ENCODE assay signal across 1 cellular context in the genomic region with DNA sequence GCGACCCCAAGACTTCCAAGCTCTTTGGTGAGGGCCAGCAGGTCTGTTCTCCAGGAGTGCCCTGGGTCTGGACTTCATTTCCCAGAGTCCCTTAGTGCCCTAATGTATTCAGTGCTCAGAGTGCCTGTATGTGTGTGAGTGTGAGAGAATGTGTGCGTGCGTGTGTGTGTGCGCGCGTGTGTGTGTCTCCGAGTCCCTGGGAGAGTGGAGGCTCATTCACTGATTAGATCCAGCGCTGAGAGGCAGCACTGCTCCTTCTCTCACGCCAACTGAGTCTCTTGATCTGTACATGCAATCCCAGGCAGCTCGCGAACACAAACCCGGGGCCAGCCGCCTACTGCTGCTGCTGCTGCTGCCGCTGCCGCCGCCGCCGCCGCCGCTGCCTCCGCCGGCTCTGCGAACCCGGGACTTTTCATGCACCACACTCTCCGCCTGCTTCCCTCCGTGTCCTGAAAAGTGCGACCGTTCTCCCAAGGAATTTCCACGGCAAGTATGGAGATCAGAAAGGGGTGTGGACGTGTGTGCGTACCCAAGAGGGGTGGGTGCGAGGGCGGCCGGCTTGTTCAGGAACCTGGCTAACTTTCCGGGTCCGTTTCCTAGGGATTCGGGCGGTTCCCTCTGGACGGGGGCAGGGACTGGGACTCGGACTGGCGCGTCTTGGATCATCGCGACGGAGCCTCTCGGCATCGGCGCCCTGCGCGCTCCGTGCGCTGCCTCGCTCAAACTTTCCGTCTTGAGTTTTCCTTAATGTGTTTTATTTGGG.
TF ChIP-seq lines count a peak whose summit lies in the region.

TSS of gene RNF220 (plus strand) at position 215 of the 763 bp plus-strand sequence.

TF ChIP-seq in HepG2, 621 proteins besides CTCF, POLR2A, EP300 and RAD21 (continued from another document and continues in another):
- no peak for TF ChIP-seq MYC (CRISPR knock-in tag; IDR thresholded peaks at IDR 0.05; ENCODE audit: borderline replicate concordance)
- TF ChIP-seq ZNF549 (CRISPR knock-in tag; IDR thresholded peaks at IDR 0.05), result no peak
- peak; percentile 72 for TF ChIP-seq ASH2L (IDR thresholded peaks at IDR 0.05; ENCODE audit: insufficient read length, low read depth, low read length)
- TF ChIP-seq ZSCAN29 (CRISPR knock-in tag; conservative IDR thresholded peaks at IDR 0.05), result no peak; the same call in 1 of the 2 replicates
- peak; percentile 77; the same call in 1 of the 2 replicates for TF ChIP-seq ZNF546 (CRISPR knock-in tag; conservative IDR thresholded peaks at IDR 0.05)
- TF ChIP-seq TGIF2 (CRISPR knock-in tag; IDR thresholded peaks at IDR 0.05), result no peak
- no peak for TF ChIP-seq ZNF333 (CRISPR knock-in tag; IDR thresholded peaks at IDR 0.05; ENCODE audit: borderline replicate concordance)
- TF ChIP-seq, protein P1, sequence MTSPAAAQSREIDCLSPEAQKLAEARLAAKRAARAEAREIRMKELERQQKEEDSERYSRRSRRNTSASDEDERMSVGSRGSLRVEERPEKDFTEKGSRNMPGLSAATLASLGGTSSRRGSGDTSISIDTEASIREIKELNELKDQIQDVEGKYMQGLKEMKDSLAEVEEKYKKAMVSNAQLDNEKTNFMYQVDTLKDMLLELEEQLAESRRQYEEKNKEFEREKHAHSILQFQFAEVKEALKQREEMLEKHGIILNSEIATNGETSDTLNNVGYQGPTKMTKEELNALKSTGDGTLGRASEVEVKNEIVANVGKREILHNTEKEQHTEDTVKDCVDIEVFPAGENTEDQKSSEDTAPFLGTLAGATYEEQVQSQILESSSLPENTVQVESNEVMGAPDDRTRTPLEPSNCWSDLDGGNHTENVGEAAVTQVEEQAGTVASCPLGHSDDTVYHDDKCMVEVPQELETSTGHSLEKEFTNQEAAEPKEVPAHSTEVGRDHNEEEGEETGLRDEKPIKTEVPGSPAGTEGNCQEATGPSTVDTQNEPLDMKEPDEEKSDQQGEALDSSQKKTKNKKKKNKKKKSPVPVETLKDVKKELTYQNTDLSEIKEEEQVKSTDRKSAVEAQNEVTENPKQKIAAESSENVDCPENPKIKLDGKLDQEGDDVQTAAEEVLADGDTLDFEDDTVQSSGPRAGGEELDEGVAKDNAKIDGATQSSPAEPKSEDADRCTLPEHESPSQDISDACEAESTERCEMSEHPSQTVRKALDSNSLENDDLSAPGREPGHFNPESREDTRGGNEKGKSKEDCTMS (CRISPR knock-in tag; conservative IDR thresholded peaks at IDR 0.05), result no peak
- TF ChIP-seq, protein P2, sequence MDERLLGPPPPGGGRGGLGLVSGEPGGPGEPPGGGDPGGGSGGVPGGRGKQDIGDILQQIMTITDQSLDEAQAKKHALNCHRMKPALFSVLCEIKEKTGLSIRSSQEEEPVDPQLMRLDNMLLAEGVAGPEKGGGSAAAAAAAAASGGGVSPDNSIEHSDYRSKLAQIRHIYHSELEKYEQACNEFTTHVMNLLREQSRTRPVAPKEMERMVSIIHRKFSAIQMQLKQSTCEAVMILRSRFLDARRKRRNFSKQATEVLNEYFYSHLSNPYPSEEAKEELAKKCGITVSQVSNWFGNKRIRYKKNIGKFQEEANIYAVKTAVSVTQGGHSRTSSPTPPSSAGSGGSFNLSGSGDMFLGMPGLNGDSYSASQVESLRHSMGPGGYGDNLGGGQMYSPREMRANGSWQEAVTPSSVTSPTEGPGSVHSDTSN (CRISPR knock-in tag; IDR thresholded peaks at IDR 0.05), result no peak
- TF ChIP-seq YEATS4 (CRISPR knock-in tag; IDR thresholded peaks at IDR 0.05; ENCODE audit: borderline replicate concordance), result peak; percentile 21; the same call in 1 of the 2 replicates
- no peak for TF ChIP-seq ZKSCAN1 (IDR thresholded peaks at IDR 0.05; ENCODE audit: low read length)
- TF ChIP-seq ZFYVE20 (CRISPR knock-in tag; IDR thresholded peaks at IDR 0.05; ENCODE audit: borderline replicate concordance, low read depth), result 0 out of 2 replicates have a peak, but pooled peaks have one; percentile 49
- TF ChIP-seq, protein P3, sequence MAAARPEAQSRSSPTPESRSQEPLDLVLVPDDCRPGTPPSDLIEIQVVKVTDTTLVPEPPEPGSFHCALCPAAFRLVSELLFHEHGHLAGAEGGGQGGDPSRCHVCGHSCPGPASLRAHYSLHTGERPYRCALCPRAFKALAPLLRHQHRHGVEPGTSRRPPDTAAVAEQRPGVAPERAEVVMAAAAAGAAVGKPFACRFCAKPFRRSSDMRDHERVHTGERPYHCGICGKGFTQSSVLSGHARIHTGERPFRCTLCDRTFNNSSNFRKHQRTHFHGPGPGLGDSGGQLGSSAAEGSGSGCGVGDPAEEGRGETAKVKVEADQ (CRISPR knock-in tag; IDR thresholded peaks at IDR 0.05; ENCODE audit: borderline replicate concordance), result no peak
- TF ChIP-seq, protein P4, sequence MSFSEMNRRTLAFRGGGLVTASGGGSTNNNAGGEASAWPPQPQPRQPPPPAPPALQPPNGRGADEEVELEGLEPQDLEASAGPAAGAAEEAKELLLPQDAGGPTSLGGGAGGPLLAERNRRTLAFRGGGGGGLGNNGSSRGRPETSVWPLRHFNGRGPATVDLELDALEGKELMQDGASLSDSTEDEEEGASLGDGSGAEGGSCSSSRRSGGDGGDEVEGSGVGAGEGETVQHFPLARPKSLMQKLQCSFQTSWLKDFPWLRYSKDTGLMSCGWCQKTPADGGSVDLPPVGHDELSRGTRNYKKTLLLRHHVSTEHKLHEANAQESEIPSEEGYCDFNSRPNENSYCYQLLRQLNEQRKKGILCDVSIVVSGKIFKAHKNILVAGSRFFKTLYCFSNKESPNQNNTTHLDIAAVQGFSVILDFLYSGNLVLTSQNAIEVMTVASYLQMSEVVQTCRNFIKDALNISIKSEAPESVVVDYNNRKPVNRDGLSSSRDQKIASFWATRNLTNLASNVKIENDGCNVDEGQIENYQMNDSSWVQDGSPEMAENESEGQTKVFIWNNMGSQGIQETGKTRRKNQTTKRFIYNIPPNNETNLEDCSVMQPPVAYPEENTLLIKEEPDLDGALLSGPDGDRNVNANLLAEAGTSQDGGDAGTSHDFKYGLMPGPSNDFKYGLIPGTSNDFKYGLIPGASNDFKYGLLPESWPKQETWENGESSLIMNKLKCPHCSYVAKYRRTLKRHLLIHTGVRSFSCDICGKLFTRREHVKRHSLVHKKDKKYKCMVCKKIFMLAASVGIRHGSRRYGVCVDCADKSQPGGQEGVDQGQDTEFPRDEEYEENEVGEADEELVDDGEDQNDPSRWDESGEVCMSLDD (CRISPR knock-in tag; IDR thresholded peaks at IDR 0.05; ENCODE audit: borderline replicate concordance), result no peak
- no peak for TF ChIP-seq ZNF660 (CRISPR knock-in tag; IDR thresholded peaks at IDR 0.05; ENCODE audit: borderline replicate concordance, low read depth)
- no peak for TF ChIP-seq NFAT5 (CRISPR knock-in tag; IDR thresholded peaks at IDR 0.05)
- TF ChIP-seq ZNF329 (CRISPR knock-in tag; IDR thresholded peaks at IDR 0.05; ENCODE audit: low read depth), result no peak
- no peak; the same call in 1 of the 2 replicates for TF ChIP-seq LBX2 (CRISPR knock-in tag; IDR thresholded peaks at IDR 0.05; ENCODE audit: borderline replicate concordance)
- no peak for TF ChIP-seq HNRNPH1 (optimal IDR thresholded peaks at IDR 0.05; ENCODE audit: low read depth, low read length)
- 0 out of 2 replicates have a peak, but pooled peaks have one; percentile 21 for TF ChIP-seq TFDP2 (CRISPR knock-in tag; IDR thresholded peaks at IDR 0.05)
- TF ChIP-seq ZMYM4 (CRISPR knock-in tag; IDR thresholded peaks at IDR 0.05), result peak; percentile 53; the same call in 1 of the 2 replicates
- TF ChIP-seq CHD4 (IDR thresholded peaks at IDR 0.05; ENCODE audit: borderline replicate concordance, low read length), result no peak
- no peak for TF ChIP-seq MBD4 (IDR thresholded peaks at IDR 0.05; ENCODE audit: borderline replicate concordance, low read length)
- TF ChIP-seq, protein P5, sequence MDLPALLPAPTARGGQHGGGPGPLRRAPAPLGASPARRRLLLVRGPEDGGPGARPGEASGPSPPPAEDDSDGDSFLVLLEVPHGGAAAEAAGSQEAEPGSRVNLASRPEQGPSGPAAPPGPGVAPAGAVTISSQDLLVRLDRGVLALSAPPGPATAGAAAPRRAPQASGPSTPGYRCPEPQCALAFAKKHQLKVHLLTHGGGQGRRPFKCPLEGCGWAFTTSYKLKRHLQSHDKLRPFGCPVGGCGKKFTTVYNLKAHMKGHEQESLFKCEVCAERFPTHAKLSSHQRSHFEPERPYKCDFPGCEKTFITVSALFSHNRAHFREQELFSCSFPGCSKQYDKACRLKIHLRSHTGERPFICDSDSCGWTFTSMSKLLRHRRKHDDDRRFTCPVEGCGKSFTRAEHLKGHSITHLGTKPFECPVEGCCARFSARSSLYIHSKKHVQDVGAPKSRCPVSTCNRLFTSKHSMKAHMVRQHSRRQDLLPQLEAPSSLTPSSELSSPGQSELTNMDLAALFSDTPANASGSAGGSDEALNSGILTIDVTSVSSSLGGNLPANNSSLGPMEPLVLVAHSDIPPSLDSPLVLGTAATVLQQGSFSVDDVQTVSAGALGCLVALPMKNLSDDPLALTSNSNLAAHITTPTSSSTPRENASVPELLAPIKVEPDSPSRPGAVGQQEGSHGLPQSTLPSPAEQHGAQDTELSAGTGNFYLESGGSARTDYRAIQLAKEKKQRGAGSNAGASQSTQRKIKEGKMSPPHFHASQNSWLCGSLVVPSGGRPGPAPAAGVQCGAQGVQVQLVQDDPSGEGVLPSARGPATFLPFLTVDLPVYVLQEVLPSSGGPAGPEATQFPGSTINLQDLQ (CRISPR knock-in tag; IDR thresholded peaks at IDR 0.05), result no peak
- TF ChIP-seq, protein P6, sequence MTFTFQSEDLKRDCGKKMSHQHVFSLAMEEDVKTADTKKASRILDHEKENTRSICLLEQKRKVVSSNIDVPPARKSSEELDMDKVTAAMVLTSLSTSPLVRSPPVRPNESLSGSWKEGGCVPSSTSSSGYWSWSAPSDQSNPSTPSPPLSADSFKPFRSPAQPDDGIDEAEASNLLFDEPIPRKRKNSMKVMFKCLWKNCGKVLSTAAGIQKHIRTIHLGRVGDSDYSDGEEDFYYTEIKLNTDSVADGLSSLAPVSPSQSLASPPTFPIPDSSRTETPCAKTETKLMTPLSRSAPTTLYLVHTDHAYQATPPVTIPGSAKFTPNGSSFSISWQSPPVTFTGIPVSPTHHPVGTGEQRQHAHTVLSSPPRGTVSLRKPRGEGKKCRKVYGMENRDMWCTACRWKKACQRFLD (CRISPR knock-in tag; IDR thresholded peaks at IDR 0.05; ENCODE audit: borderline replicate concordance), result no peak; the same call in 1 of the 2 replicates
- TF ChIP-seq, protein P7, sequence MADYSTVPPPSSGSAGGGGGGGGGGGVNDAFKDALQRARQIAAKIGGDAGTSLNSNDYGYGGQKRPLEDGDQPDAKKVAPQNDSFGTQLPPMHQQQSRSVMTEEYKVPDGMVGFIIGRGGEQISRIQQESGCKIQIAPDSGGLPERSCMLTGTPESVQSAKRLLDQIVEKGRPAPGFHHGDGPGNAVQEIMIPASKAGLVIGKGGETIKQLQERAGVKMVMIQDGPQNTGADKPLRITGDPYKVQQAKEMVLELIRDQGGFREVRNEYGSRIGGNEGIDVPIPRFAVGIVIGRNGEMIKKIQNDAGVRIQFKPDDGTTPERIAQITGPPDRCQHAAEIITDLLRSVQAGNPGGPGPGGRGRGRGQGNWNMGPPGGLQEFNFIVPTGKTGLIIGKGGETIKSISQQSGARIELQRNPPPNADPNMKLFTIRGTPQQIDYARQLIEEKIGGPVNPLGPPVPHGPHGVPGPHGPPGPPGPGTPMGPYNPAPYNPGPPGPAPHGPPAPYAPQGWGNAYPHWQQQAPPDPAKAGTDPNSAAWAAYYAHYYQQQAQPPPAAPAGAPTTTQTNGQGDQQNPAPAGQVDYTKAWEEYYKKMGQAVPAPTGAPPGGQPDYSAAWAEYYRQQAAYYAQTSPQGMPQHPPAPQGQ (CRISPR knock-in tag; IDR thresholded peaks at IDR 0.05; ENCODE audit: borderline replicate concordance), result no peak
- TF ChIP-seq ZNF17 (CRISPR knock-in tag; IDR thresholded peaks at IDR 0.05), result no peak
